13 cellular contexts compared by ENCODE assay signal in genomic region chrX:136689441-136689840, GRCh38. TPM values are rescaled to one million over a fixed set of nuclear protein-coding genes. Genes with fewer than 3 reads are reported as not detected.
DNase-seq lines count a peak whose midpoint lies in the region; ATAC-seq and TF ChIP-seq lines count a peak whose summit lies in the region.
"Had no signal": no experiment of that assay in that cellular context is flagged by ENCODE, and none has a peak within 500 bp of the region (broad histone marks: within the 10 kb centered on the region; RNA-seq: fewer than 3 reads in every experiment).

No MANE protein-coding gene starts in this region.

- no peak overlapping the region for H3K27ac ChIP-seq in iPS-20b (ENCODE audit: low read length)
- H3K27ac ChIP-seq: BLaER1, sigmoid colon, WERI-Rb-1 had no signal

- no peak for TF ChIP-seq CTCF in type B pancreatic cell (conservative IDR thresholded peaks at IDR 0.05)

- peaks cover 12% of the 10 kb centered on the region; the same call in 1 of the 2 replicates for H3K4me1 ChIP-seq in iPS-20b (ENCODE audit: insufficient read depth, low read length)
- H3K4me1 ChIP-seq: sigmoid colon had no signal

- H3K36me3 Mint-ChIP-seq in activated T-helper 1 cell treated with anti-CD3 and anti-CD28 coated beads, Interleukin-12 subunit alpha, Interleukin-12 subunit beta, Interleukin-2, Interleukin-4 antibody, amounts not matched to agents 30 ng/mL and 10 ng/mL and 1 ng/mL, durations not matched to agents 14 hours and 24 hours and 36 hours (ENCODE audit: low read depth), result peaks cover 13% of the 10 kb centered on the region
- no peaks in the 10 kb centered on the region for H3K36me3 Mint-ChIP-seq in type B pancreatic cell
- H3K36me3 Mint-ChIP-seq: brain had no signal

- no peaks in the 10 kb centered on the region for H3K27me3 Mint-ChIP-seq in stimulated activated naive CD8-positive, alpha-beta T cell treated with anti-CD3 and anti-CD28 coated beads, Interleukin-15, amount 100 ng/mL, for 72 hours
- H3K27me3 Mint-ChIP-seq in activated T-helper 1 cell treated with anti-CD3 and anti-CD28 coated beads, Interleukin-12 subunit alpha, Interleukin-12 subunit beta, Interleukin-2, Interleukin-4 antibody, amounts not matched to agents 30 ng/mL and 10 ng/mL and 1 ng/mL, durations not matched to agents 14 hours and 24 hours and 36 hours (ENCODE audit: insufficient read depth), result no peaks in the 10 kb centered on the region
- H3K27me3 Mint-ChIP-seq in type B pancreatic cell, result no peaks in the 10 kb centered on the region

- H3K9me3 ChIP-seq in iPS-20b (ENCODE audit: insufficient read depth, low read depth, low read length), result no peaks in the 10 kb centered on the region
- H3K9me3 ChIP-seq: BLaER1, sigmoid colon had no signal

- no peaks in the 10 kb centered on the region for H3K9me3 Mint-ChIP-seq in stimulated activated naive CD8-positive, alpha-beta T cell treated with anti-CD3 and anti-CD28 coated beads, Interleukin-15, amount 100 ng/mL, for 72 hours
- H3K9me3 Mint-ChIP-seq in activated T-helper 1 cell treated with anti-CD3 and anti-CD28 coated beads, Interleukin-12 subunit alpha, Interleukin-12 subunit beta, Interleukin-2, Interleukin-4 antibody, amounts not matched to agents 30 ng/mL and 10 ng/mL and 1 ng/mL, durations not matched to agents 14 hours and 24 hours and 36 hours, result no peaks in the 10 kb centered on the region
- H3K9me3 Mint-ChIP-seq in type B pancreatic cell, result peaks cover 4% of the 10 kb centered on the region
- H3K9me3 Mint-ChIP-seq: brain had no signal

- ATAC-seq in stimulated activated naive CD8-positive, alpha-beta T cell treated with anti-CD3 and anti-CD28 coated beads, Interleukin-15, Interleukin-2, amounts not matched to agents 100 U/mL and 50 U/mL, for 24 hours, result peak; percentile 16
- ATAC-seq in stimulated activated naive CD8-positive, alpha-beta T cell treated with anti-CD3 and anti-CD28 coated beads, Interleukin-15, amount 100 ng/mL, for 72 hours, result no peak

- peak overlapping the region; percentile 21; the same call in 1 of the 2 replicates for H3K9ac ChIP-seq in iPS-20b (ENCODE audit: low read depth, low read length)
- H3K9ac ChIP-seq: BLaER1 had no signal

- intact Hi-C loops in activated T-helper 1 cell treated with anti-CD3 and anti-CD28 coated beads, Interleukin-12 subunit alpha, Interleukin-12 subunit beta, Interleukin-2, Interleukin-4 antibody, amounts not matched to agents 30 ng/mL and 10 ng/mL and 1 ng/mL, durations not matched to agents 14 hours and 24 hours and 36 hours (cut with micrococcal nuclease), result no loop called here

- H3K4me1 Mint-ChIP-seq in stimulated activated naive CD8-positive, alpha-beta T cell treated with anti-CD3 and anti-CD28 coated beads, Interleukin-15, amount 100 ng/mL, for 72 hours, result peaks cover 62% of the 10 kb centered on the region
- H3K4me1 Mint-ChIP-seq in activated T-helper 1 cell treated with anti-CD3 and anti-CD28 coated beads, Interleukin-12 subunit alpha, Interleukin-12 subunit beta, Interleukin-2, Interleukin-4 antibody, amounts not matched to agents 30 ng/mL and 10 ng/mL and 1 ng/mL, durations not matched to agents 14 hours and 24 hours and 36 hours (ENCODE audit: low read depth), result peaks cover 58% of the 10 kb centered on the region
- H3K4me1 Mint-ChIP-seq in type B pancreatic cell (ENCODE audit: unreplicated experiment), result peaks cover 9% of the 10 kb centered on the region

- H3K4me3 Mint-ChIP-seq in stimulated activated naive CD8-positive, alpha-beta T cell treated with anti-CD3 and anti-CD28 coated beads, Interleukin-15, amount 100 ng/mL, for 72 hours, result peak overlapping the region in 1 of 2 donors; percentile 7
- peak overlapping the region; percentile 59 for H3K4me3 Mint-ChIP-seq in activated T-helper 1 cell treated with anti-CD3 and anti-CD28 coated beads, Interleukin-12 subunit alpha, Interleukin-12 subunit beta, Interleukin-2, Interleukin-4 antibody, amounts not matched to agents 30 ng/mL and 10 ng/mL and 1 ng/mL, durations not matched to agents 14 hours and 24 hours and 36 hours
- H3K4me3 Mint-ChIP-seq in type B pancreatic cell, result no peak overlapping the region
- H3K4me3 Mint-ChIP-seq: brain had no signal

- DNase-seq in stimulated activated naive CD8-positive, alpha-beta T cell treated with anti-CD3 and anti-CD28 coated beads, Interleukin-15, Interleukin-2, amounts not matched to agents 100 U/mL and 50 U/mL, for 24 hours, result no peak
- DNase-seq in stimulated activated naive CD8-positive, alpha-beta T cell treated with anti-CD3 and anti-CD28 coated beads, Interleukin-15, amount 100 ng/mL, for 72 hours, result no peak
- DNase-seq in activated T-helper 1 cell treated with anti-CD3 and anti-CD28 coated beads, Interleukin-12 subunit alpha, Interleukin-12 subunit beta, Interleukin-2, Interleukin-4 antibody, amounts not matched to agents 30 ng/mL and 10 ng/mL and 1 ng/mL, durations not matched to agents 14 hours and 24 hours and 36 hours (ENCODE audit: low spot score), result no peak
- DNase-seq in type B pancreatic cell (ENCODE audit: extremely low spot score, unreplicated experiment) (no peak), foreskin melanocyte (no peak), NCI-H1436 (lab: John Stamatoyannopoulos, UW) (no peak), mucosa of gallbladder (ENCODE audit: low spot score) (no peak)
- DNase-seq: sigmoid colon, WERI-Rb-1 had no signal

- H3K27ac Mint-ChIP-seq in stimulated activated naive CD8-positive, alpha-beta T cell treated with anti-CD3 and anti-CD28 coated beads, Interleukin-15, amount 100 ng/mL, for 72 hours, result peak overlapping the region in 1 of 2 donors; percentile 19
- H3K27ac Mint-ChIP-seq in activated T-helper 1 cell treated with anti-CD3 and anti-CD28 coated beads, Interleukin-12 subunit alpha, Interleukin-12 subunit beta, Interleukin-2, Interleukin-4 antibody, amounts not matched to agents 30 ng/mL and 10 ng/mL and 1 ng/mL, durations not matched to agents 14 hours and 24 hours and 36 hours, result peak overlapping the region; percentile 92
- peak overlapping the region; percentile 42 for H3K27ac Mint-ChIP-seq in type B pancreatic cell

- no peaks in the 10 kb centered on the region for H3K27me3 ChIP-seq in iPS-20b (ENCODE audit: insufficient read depth, low read length)
- H3K27me3 ChIP-seq: sigmoid colon had no signal

- no peak overlapping the region for H3K4me3 ChIP-seq in iPS-20b (ENCODE audit: low read length)
- H3K4me3 ChIP-seq: BLaER1, lung, sigmoid colon had no signal

- H3K36me3 ChIP-seq in iPS-20b (ENCODE audit: insufficient read depth, low read depth, low read length), result no peaks in the 10 kb centered on the region
- H3K36me3 ChIP-seq: BLaER1, sigmoid colon, WERI-Rb-1 had no signal

RNA-seq across cellular contexts. Expression of gene CD40LG, which starts 41.5 kb away (rescaled TPM):
- 261 and 272 TPM in 2 replicates for total RNA-seq in activated T-helper 1 cell treated with anti-CD3 and anti-CD28 coated beads, Interleukin-12 subunit alpha, Interleukin-12 subunit beta, Interleukin-2, Interleukin-4 antibody, amounts not matched to agents 30 ng/mL and 10 ng/mL and 1 ng/mL, durations not matched to agents 14 hours and 24 hours and 36 hours
- total RNA-seq in type B pancreatic cell (ENCODE audit: low replicate concordance), result not detected in 2 replicates
- 2.1 TPM for total RNA-seq in mucosa of gallbladder

Comparison
In these comparisons a context has a peak if more than half of its experiments do, and no peak if none do; other contexts are left out.
1. RNA of gene CD40LG, which starts 41.5 kb away (total RNA-seq): 261 to 272 TPM in activated T-helper 1 cell treated with anti-CD3 and anti-CD28 coated beads, Interleukin-12 subunit alpha, Interleukin-12 subunit beta, Interleukin-2, Interleukin-4 antibody, amounts not matched to agents 30 ng/mL and 10 ng/mL and 1 ng/mL, durations not matched to agents 14 hours and 24 hours and 36 hours; 2.1 TPM in mucosa of gallbladder (single experiment) and not detected in type B pancreatic cell; every median in the first group is over 10 times any median in the second.